ENCODE assay signal across 1 cellular context in the genomic region with DNA sequence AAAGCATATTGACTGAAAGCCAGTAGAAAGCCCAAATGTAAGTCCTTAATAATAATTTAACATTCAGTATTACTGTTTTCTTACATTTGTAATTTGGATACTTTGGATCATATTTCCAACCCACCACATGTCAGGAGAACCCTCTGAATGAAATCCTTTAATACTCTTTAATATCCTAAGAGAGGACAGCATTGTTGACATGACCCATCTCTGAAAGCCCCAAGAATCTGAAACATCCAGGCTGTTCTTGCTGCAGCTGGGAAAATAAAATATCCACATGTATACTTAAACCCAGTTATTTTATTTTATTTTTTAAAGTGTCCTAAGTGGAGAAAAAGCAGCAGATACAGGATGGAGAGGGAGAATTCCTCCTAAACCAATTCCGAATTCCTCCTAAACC.
TF ChIP-seq lines count a peak whose summit lies in the region.

No MANE protein-coding gene starts in this region.

TF ChIP-seq in GM23338, 12 proteins besides CTCF, POLR2A, EP300 and RAD21 (continued from another document):
- TF ChIP-seq, protein P1, sequence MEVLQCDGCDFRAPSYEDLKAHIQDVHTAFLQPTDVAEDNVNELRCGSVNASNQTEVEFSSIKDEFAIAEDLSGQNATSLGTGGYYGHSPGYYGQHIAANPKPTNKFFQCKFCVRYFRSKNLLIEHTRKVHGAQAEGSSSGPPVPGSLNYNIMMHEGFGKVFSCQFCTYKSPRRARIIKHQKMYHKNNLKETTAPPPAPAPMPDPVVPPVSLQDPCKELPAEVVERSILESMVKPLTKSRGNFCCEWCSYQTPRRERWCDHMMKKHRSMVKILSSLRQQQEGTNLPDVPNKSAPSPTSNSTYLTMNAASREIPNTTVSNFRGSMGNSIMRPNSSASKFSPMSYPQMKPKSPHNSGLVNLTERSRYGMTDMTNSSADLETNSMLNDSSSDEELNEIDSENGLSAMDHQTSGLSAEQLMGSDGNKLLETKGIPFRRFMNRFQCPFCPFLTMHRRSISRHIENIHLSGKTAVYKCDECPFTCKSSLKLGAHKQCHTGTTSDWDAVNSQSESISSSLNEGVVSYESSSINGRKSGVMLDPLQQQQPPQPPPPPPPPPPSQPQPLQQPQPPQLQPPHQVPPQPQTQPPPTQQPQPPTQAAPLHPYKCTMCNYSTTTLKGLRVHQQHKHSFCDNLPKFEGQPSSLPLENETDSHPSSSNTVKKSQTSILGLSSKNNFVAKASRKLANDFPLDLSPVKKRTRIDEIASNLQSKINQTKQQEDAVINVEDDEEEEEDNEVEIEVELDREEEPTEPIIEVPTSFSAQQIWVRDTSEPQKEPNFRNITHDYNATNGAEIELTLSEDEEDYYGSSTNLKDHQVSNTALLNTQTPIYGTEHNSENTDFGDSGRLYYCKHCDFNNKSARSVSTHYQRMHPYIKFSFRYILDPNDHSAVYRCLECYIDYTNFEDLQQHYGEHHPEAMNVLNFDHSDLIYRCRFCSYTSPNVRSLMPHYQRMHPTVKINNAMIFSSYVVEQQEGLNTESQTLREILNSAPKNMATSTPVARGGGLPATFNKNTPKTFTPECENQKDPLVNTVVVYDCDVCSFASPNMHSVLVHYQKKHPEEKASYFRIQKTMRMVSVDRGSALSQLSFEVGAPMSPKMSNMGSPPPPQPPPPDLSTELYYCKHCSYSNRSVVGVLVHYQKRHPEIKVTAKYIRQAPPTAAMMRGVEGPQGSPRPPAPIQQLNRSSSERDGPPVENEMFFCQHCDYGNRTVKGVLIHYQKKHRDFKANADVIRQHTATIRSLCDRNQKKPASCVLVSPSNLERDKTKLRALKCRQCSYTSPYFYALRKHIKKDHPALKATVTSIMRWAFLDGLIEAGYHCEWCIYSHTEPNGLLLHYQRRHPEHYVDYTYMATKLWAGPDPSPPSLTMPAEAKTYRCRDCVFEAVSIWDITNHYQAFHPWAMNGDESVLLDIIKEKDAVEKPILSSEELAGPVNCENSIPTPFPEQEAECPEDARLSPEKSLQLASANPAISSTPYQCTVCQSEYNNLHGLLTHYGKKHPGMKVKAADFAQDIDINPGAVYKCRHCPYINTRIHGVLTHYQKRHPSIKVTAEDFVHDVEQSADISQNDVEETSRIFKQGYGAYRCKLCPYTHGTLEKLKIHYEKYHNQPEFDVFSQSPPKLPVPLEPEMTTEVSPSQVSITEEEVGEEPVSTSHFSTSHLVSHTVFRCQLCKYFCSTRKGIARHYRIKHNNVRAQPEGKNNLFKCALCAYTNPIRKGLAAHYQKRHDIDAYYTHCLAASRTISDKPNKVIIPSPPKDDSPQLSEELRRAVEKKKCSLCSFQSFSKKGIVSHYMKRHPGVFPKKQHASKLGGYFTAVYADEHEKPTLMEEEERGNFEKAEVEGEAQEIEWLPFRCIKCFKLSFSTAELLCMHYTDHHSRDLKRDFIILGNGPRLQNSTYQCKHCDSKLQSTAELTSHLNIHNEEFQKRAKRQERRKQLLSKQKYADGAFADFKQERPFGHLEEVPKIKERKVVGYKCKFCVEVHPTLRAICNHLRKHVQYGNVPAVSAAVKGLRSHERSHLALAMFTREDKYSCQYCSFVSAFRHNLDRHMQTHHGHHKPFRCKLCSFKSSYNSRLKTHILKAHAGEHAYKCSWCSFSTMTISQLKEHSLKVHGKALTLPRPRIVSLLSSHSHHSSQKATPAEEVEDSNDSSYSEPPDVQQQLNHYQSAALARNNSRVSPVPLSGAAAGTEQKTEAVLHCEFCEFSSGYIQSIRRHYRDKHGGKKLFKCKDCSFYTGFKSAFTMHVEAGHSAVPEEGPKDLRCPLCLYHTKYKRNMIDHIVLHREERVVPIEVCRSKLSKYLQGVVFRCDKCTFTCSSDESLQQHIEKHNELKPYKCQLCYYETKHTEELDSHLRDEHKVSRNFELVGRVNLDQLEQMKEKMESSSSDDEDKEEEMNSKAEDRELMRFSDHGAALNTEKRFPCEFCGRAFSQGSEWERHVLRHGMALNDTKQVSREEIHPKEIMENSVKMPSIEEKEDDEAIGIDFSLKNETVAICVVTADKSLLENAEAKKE (CRISPR knock-in tag; IDR thresholded peaks at IDR 0.05): no peak
- TF ChIP-seq JUNB (IDR thresholded peaks at IDR 0.05; ENCODE audit: unreplicated experiment) (no peak), EZH2phosphoT487 (IDR thresholded peaks at IDR 0.05; ENCODE audit: unreplicated experiment) (no peak), ZNF331 (CRISPR knock-in tag; IDR thresholded peaks at IDR 0.05; ENCODE audit: low read depth) (no peak), CREB1 (CRISPR knock-in tag; IDR thresholded peaks at IDR 0.05; ENCODE audit: low read depth) (no peak), POLR2AphosphoS5 (IDR thresholded peaks at IDR 0.05; ENCODE audit: low read depth) (no peak), NANOG (IDR thresholded peaks at IDR 0.05; ENCODE audit: borderline replicate concordance) (no peak), STAT1 (IDR thresholded peaks at IDR 0.05; ENCODE audit: unreplicated experiment) (no peak), ZNF114 (CRISPR knock-in tag; IDR thresholded peaks at IDR 0.05) (no peak)
